Comparison of ENCODE assay signal across 12 cellular contexts in the genomic region with DNA sequence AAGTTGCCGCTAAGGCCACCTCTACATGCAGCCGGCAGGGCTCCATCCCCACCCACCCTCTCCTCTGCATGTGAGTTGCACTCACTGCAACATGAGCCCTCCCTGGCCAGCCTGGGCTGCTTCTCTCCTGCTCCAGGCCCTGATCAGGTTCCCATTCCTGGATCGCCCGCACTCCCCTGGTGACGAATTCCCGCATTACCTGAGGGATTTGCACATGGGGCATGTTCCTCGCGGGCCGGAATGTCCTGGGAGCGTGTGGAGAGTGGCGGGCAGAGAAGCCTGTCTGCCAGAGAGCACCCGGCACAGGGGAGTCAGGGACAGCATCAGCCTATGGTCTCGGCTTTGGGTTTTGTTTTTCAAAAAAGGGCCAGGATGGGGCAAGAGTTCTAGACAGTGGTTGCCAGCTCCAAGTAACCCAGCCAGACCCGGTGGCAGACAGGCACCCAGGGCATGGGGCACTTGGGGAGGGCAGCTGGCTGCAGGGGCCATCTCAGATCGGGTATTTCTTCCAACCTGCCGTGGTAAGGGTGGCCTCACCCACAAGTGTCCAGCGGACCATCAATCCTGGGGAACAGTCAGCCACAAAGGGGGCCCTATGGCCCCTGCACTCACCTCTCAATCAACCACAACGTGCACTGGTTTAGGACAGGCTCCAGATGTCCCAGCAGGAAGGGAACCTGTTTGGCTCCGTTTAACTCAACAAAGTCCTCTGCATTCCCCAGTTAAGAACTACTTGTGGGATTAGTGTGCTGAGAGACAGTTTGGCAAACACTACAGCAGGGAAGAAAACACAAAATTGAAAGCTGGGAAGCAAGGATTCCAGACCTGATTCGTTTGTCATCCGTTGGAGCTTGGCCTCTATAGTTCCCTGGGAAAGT.
"Had no signal": no experiment of that assay in that cellular context is flagged by ENCODE, and none has a peak within 500 bp of the region (broad histone marks: within the 10 kb centered on the region; RNA-seq: fewer than 3 reads in every experiment).

No MANE protein-coding gene starts in this region.

- H3K27me3 Mint-ChIP-seq: activated naive CD4-positive, alpha-beta T cell treated with anti-CD3 and anti-CD28 coated beads, Interleukin-2, amount 50 U/mL, for 24 hours had no signal

- H3K36me3 ChIP-seq: neural progenitor cell had no signal

- H3K4me3 ChIP-seq: dorsolateral prefrontal cortex, neural progenitor cell, smooth muscle cell, tibial nerve had no signal

- H3K9me3 Mint-ChIP-seq: activated naive CD4-positive, alpha-beta T cell treated with anti-CD3 and anti-CD28 coated beads, Interleukin-2, amount 50 U/mL, for 24 hours; neural progenitor cell had no signal

- H3K4me1 Mint-ChIP-seq: activated naive CD4-positive, alpha-beta T cell treated with anti-CD3 and anti-CD28 coated beads, Interleukin-2, amount 50 U/mL, for 24 hours had no signal

- H3K36me3 Mint-ChIP-seq: activated naive CD4-positive, alpha-beta T cell treated with anti-CD3 and anti-CD28 coated beads, Interleukin-2, amount 50 U/mL, for 24 hours had no signal

- ATAC-seq: esophagus mucosa had no signal

- H3K4me3 Mint-ChIP-seq: activated naive CD4-positive, alpha-beta T cell treated with anti-CD3 and anti-CD28 coated beads, Interleukin-2, amount 50 U/mL, for 24 hours; neural progenitor cell had no signal

- H3K9me3 ChIP-seq: tibial nerve had no signal

- H3K4me1 ChIP-seq: parathyroid adenoma had no signal

- DNase-seq: activated CD4-positive, CD25-positive, alpha-beta regulatory T cell; activated T-cell treated with anti-CD3 and anti-CD28 coated beads, Interleukin-2, amount 50 U/mL, for 1 hour; amniotic stem cell; brain microvascular endothelial cell; dorsolateral prefrontal cortex; retina had no signal

- H3K27ac Mint-ChIP-seq: activated naive CD4-positive, alpha-beta T cell treated with anti-CD3 and anti-CD28 coated beads, Interleukin-2, amount 50 U/mL, for 24 hours had no signal

- H3K27ac ChIP-seq: brain microvascular endothelial cell, dorsolateral prefrontal cortex, neural progenitor cell, parathyroid adenoma, tibial nerve had no signal

- H3K27me3 ChIP-seq: brain microvascular endothelial cell, dorsolateral prefrontal cortex, neural progenitor cell, tibial nerve had no signal
